In the genomic region with DNA sequence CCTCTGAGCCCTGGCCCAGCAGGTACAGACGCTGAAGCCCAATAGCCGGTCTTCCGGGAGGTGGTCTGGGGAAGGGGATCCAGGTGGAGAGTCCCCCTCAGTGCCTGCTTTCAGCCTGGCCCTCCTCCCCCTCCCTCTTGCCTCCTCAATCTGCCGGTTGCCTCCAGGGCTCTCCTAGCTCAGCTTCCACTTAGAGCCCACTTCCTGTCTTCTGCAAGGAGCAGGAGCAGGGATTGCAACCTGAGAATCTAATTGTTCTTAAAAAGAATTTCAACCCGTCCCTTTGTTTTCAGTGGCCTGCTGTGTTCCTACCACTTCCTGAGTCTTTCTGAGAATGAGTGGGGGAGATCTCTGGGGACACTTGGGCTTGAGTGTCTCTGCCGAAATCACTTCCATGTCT, we compare ENCODE assay signal across 8 cellular contexts. TPM values are rescaled to one million over a fixed set of nuclear protein-coding genes. Genes with fewer than 3 reads are reported as not detected.
A peak's percentile ranks its signal among the peaks of the same experiment; 100 is the strongest.
DNase-seq lines count a peak whose midpoint lies in the region; ATAC-seq, FAIRE-seq and TF ChIP-seq lines count a peak whose summit lies in the region.
"Not testable (repeated sequence)": the region's sequence is repeated elsewhere in the genome, so short reads cannot be mapped to it uniquely, and the experiment has no call there.

No MANE protein-coding gene starts in this region.

- H3K27me3 ChIP-seq in PC-9 (ENCODE audit: insufficient read depth, low read depth), result not testable (repeated sequence)

- peaks cover 22% of the 10 kb centered on the region for H3K4me1 ChIP-seq in PC-9 (replicated peaks; ENCODE audit: insufficient read depth)

- H3K4me3 ChIP-seq in PC-9; astrocyte of the cerebellum (ENCODE audit: low read depth, low read length); fibroblast of pulmonary artery (replicated peaks; ENCODE audit: low read depth, low read length): not testable (repeated sequence)

- H3K9me3 ChIP-seq in PC-9 (ENCODE audit: insufficient read depth, low read depth), result not testable (repeated sequence)

- not testable (repeated sequence) for H3K9me2 ChIP-seq in PC-9 (ENCODE audit: insufficient read depth)

- not testable (repeated sequence) for H3K9me3 Mint-ChIP-seq in activated CD4-positive, alpha-beta T cell treated with anti-CD3 and anti-CD28 coated beads, Interleukin-2, amount 10 ng/mL, durations not matched to agents 7 days and 5 days; natural killer cell

- H3K4me2 ChIP-seq in PC-9, result peak overlapping the region; percentile 23; the same call in 1 of the 2 replicates

- not testable (repeated sequence) for ATAC-seq in natural killer cell

- not testable (repeated sequence) for TF ChIP-seq CTCF in PC-9 (conservative IDR thresholded peaks at IDR 0.05); astrocyte of the cerebellum (IDR thresholded peaks at IDR 0.05; ENCODE audit: low read depth, low read length, missing control alignments); fibroblast of pulmonary artery (IDR thresholded peaks at IDR 0.05; ENCODE audit: low read length, missing control alignments); natural killer cell (IDR thresholded peaks at IDR 0.05)

- peaks cover 37% of the 10 kb centered on the region for H3K4me1 Mint-ChIP-seq in activated CD4-positive, alpha-beta T cell treated with anti-CD3 and anti-CD28 coated beads, Interleukin-2, amount 10 ng/mL, durations not matched to agents 7 days and 5 days
- H3K4me1 Mint-ChIP-seq in natural killer cell, result peaks cover 15 to 17% of the 10 kb centered on the region in 2 donors

- peaks cover 37% of the 10 kb centered on the region for H3K36me3 Mint-ChIP-seq in activated CD4-positive, alpha-beta T cell treated with anti-CD3 and anti-CD28 coated beads, Interleukin-2, amount 10 ng/mL, durations not matched to agents 7 days and 5 days (ENCODE audit: low read depth)
- H3K36me3 Mint-ChIP-seq in natural killer cell, result not testable (repeated sequence)

- not testable (repeated sequence) for H2AFZ ChIP-seq in PC-9

- H3K36me3 ChIP-seq in PC-9 (ENCODE audit: low read depth), result not testable (repeated sequence)

- not testable (repeated sequence) for H3K27me3 Mint-ChIP-seq in activated CD4-positive, alpha-beta T cell treated with anti-CD3 and anti-CD28 coated beads, Interleukin-2, amount 10 ng/mL, durations not matched to agents 7 days and 5 days; natural killer cell (ENCODE audit: low read depth in 2 of 2)

- in situ Hi-C loops in astrocyte of the cerebellum (cut with HindIII; ENCODE audit: low sequenced_read_pairs), result not testable (repeated sequence)

- intact Hi-C loops in PC-9 (cut with micrococcal nuclease; ENCODE audit: unreplicated experiment); natural killer cell (cut with micrococcal nuclease): not testable (repeated sequence)

- peaks cover 12% of the 10 kb centered on the region for H3F3A ChIP-seq in PC-9 (ENCODE audit: insufficient read depth, low read depth)

- peak overlapping the region; percentile 39; the same call in 1 of the 2 replicates for H3K27ac ChIP-seq in PC-9

- H4K20me1 ChIP-seq in PC-9 (ENCODE audit: insufficient read depth), result not testable (repeated sequence)

- CTCF ChIA-PET in PC-9 (lab: Charles Lee), result interaction anchor here (0.6 kb wide), 1 partner anchor 43 kb away, joined by 6 read pairs; no protein-coding TSS in a partner anchor
- CTCF ChIA-PET in activated CD4-positive, alpha-beta T cell treated with anti-CD3 and anti-CD28 coated beads, Interleukin-2, amount 10 ng/mL, durations not matched to agents 7 days and 5 days (lab: Charles Lee), result not testable (repeated sequence)

- not testable (repeated sequence) for FAIRE-seq in urothelium cell line (lab: Jason Lieb, UNC)

- BruUV-seq in PC-9 (replicated peaks; lab: Mats Ljungman, UMichigan), result not testable (repeated sequence)

- DNase-seq in ELF-1 (ENCODE audit: low read depth, low spot score) (peak; percentile 85), LHCN-M2 (ENCODE audit: low read depth) (peak; percentile 61), PC-9 (peak in 1 of 2 experiments; percentile 54), astrocyte of the cerebellum (ENCODE audit: low read depth) (peak; percentile 26), fibroblast of pulmonary artery (ENCODE audit: low read depth) (peak; percentile 35), urothelium cell line (ENCODE audit: low spot score) (peak; percentile 15)
- not testable (repeated sequence) for DNase-seq in activated CD4-positive, alpha-beta T cell treated with anti-CD3 and anti-CD28 coated beads, Interleukin-2, amount 10 ng/mL, durations not matched to agents 7 days and 5 days; natural killer cell

- H3K27ac Mint-ChIP-seq in activated CD4-positive, alpha-beta T cell treated with anti-CD3 and anti-CD28 coated beads, Interleukin-2, amount 10 ng/mL, durations not matched to agents 7 days and 5 days, result peak overlapping the region; percentile 86
- H3K27ac Mint-ChIP-seq in natural killer cell, result peak overlapping the region; percentile 16 to 86

- peaks cover 22% of the 10 kb centered on the region for H3K79me2 ChIP-seq in PC-9 (ENCODE audit: low read depth)

- POLR2A ChIA-PET in PC-9 (lab: Charles Lee; ENCODE audit: unreplicated experiment); activated CD4-positive, alpha-beta T cell treated with anti-CD3 and anti-CD28 coated beads, Interleukin-2, amount 10 ng/mL, durations not matched to agents 7 days and 5 days (lab: Charles Lee): not testable (repeated sequence)

- peak overlapping the region; percentile 45 for H3K4me3 Mint-ChIP-seq in activated CD4-positive, alpha-beta T cell treated with anti-CD3 and anti-CD28 coated beads, Interleukin-2, amount 10 ng/mL, durations not matched to agents 7 days and 5 days
- H3K4me3 Mint-ChIP-seq in natural killer cell, result not testable (repeated sequence)

RNA-seq across cellular contexts. Expression of gene DDX11, which starts 6.6 kb away (rescaled TPM):
- total RNA-seq in LHCN-M2 (2014; rRNA removed) (25.9 and 36.0 TPM in 2 replicates), PC-9 (2021) (191 and 196 TPM in 2 replicates), natural killer cell (10 to 100 TPM; 25.6 to 78.5 (median 59.3) TPM)
- 12.6 TPM for polyA plus RNA-seq in LHCN-M2 (2012)
- total RNA-seq in activated CD4-positive, alpha-beta T cell treated with anti-CD3 and anti-CD28 coated beads, Interleukin-2, amount 10 ng/mL, durations not matched to agents 7 days and 5 days, result 100 to 1,000 TPM; 143 to 181 TPM
